Comparison of ENCODE assay signal across 21 cellular contexts in the genomic region with DNA sequence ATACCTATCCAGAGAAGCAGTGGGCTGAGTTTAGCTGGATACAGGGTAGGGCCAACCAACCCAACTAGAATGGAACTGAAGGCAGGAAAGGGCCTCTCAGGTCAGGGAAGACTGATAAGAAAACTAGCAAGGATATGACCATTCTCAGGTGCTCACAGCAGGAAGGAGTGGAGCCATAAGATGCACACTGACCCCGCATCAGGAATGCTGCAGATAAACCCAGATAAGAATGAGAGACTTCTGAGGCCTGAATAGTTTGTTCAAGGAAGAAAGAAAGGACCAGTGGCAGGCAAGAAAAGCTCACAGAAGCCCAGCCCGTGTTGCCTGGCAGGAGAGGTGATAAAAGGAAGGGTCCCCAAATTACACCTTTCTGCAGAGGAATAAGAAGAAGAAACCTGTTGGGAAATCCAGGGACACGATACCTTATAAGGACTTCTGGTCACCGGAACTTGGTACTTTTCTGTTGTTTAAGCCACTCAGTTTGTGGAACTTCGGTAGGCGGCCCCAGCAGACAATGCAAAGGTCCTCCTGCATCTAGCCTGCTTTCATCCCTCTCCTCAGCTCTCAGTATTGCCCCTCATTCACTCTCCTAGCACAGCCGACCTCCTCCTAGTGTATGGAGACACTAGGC.
"Had no signal": no experiment of that assay in that cellular context is flagged by ENCODE, and none has a peak within 500 bp of the region (broad histone marks: within the 10 kb centered on the region; RNA-seq: fewer than 3 reads in every experiment).

No MANE protein-coding gene starts in this region.

- H3K4me1 ChIP-seq: uterus had no signal

- H3K4me3 ChIP-seq: lung, psoas muscle, SK-N-MC, skin epidermis, thyroid gland, uterus had no signal

- H3K27me3 Mint-ChIP-seq: activated T-helper 17 cell treated with anti-CD3 and anti-CD28 coated beads, Interleukin-2, amount 50 U/mL, for 72 hours; stimulated activated naive CD8-positive, alpha-beta T cell treated with anti-CD3 and anti-CD28 coated beads, Interleukin-15, amount 100 ng/mL, for 72 hours had no signal

- ATAC-seq: activated T-helper 17 cell treated with anti-CD3 and anti-CD28 coated beads, Interleukin-2, amount 50 U/mL, for 72 hours; psoas muscle; stimulated activated naive CD8-positive, alpha-beta T cell treated with anti-CD3 and anti-CD28 coated beads, Interleukin-15, amount 100 ng/mL, for 72 hours had no signal

- H3K9me3 Mint-ChIP-seq: activated T-helper 17 cell treated with anti-CD3 and anti-CD28 coated beads, Interleukin-2, amount 50 U/mL, for 72 hours; nephron progenitor cell; stimulated activated naive CD8-positive, alpha-beta T cell treated with anti-CD3 and anti-CD28 coated beads, Interleukin-15, amount 100 ng/mL, for 72 hours had no signal

- H3K9me3 ChIP-seq: psoas muscle, thyroid gland, uterus had no signal

- H3K27me3 ChIP-seq: brain microvascular endothelial cell, thyroid gland, uterus had no signal

- DNase-seq: activated CD4-positive, alpha-beta T cell treated with anti-CD3 and anti-CD28 coated beads for 1 hour; activated CD4-positive, alpha-beta T cell treated with anti-CD3 and anti-CD28 coated beads, Interleukin-2, amount 50 U/mL, for 4 hours; activated naive CD4-positive, alpha-beta T cell; anterior cingulate cortex; brain microvascular endothelial cell; cerebellar nuclear complex; effector CD8-positive, alpha-beta T cell; nephron progenitor cell; psoas muscle; right cardiac atrium; stimulated activated CD4-positive, alpha-beta T cell treated with anti-CD3 and anti-CD28 coated beads, Interleukin-15, amount 100 ng/mL, for 24 hours; stimulated activated CD4-positive, alpha-beta T cell treated with anti-CD3 and anti-CD28 coated beads, Interleukin-4, amount 100 ng/mL, for 1 hour; stimulated activated naive CD8-positive, alpha-beta T cell treated with anti-CD3 and anti-CD28 coated beads, Interleukin-15, amount 100 ng/mL, for 72 hours; thyroid gland; uterus; WERI-Rb-1 had no signal

- H3K36me3 Mint-ChIP-seq: mesothelial cell of epicardium had no signal

- H3K4me1 Mint-ChIP-seq: activated T-helper 17 cell treated with anti-CD3 and anti-CD28 coated beads, Interleukin-2, amount 50 U/mL, for 72 hours had no signal

- H3K4me3 Mint-ChIP-seq: activated T-helper 17 cell treated with anti-CD3 and anti-CD28 coated beads, Interleukin-2, amount 50 U/mL, for 72 hours; mesothelial cell of epicardium; nephron progenitor cell; stimulated activated naive CD8-positive, alpha-beta T cell treated with anti-CD3 and anti-CD28 coated beads, Interleukin-15, amount 100 ng/mL, for 72 hours had no signal

- H3K27ac Mint-ChIP-seq: activated T-helper 17 cell treated with anti-CD3 and anti-CD28 coated beads, Interleukin-2, amount 50 U/mL, for 72 hours; mesothelial cell of epicardium; nephron progenitor cell; stimulated activated naive CD8-positive, alpha-beta T cell treated with anti-CD3 and anti-CD28 coated beads, Interleukin-15, amount 100 ng/mL, for 72 hours had no signal

- H3K27ac ChIP-seq: brain microvascular endothelial cell, SK-N-MC, thyroid gland, uterus, WERI-Rb-1 had no signal

- H3K36me3 ChIP-seq: brain microvascular endothelial cell, thyroid gland, uterus, WERI-Rb-1 had no signal
